Comparison of ENCODE assay signal across 8 cellular contexts in genomic region chr1:31549807-31550620, GRCh38. TPM values are rescaled to one million over a fixed set of nuclear protein-coding genes. Genes with fewer than 3 reads are reported as not detected.
A peak's percentile ranks its signal among the peaks of the same experiment; 100 is the strongest.
DNase-seq lines count a peak whose midpoint lies in the region; ATAC-seq and TF ChIP-seq lines count a peak whose summit lies in the region.

No MANE protein-coding gene starts in this region.

- H3K4me1 ChIP-seq in GM23248 (ENCODE audit: insufficient read depth) (peaks cover 13% of the 10 kb centered on the region), OCI-LY3 (ENCODE audit: low read length) (peaks cover 16% of the 10 kb centered on the region)

- H3K4me3 Mint-ChIP-seq in T-helper 17 cell, result no peak overlapping the region

- H3K9me2 ChIP-seq in GM23248 (ENCODE audit: insufficient read depth), result no peaks in the 10 kb centered on the region

- H3K9me3 ChIP-seq in GM23248 (ENCODE audit: low read depth), result no peaks in the 10 kb centered on the region
- no peaks in the 10 kb centered on the region for H3K9me3 ChIP-seq in OCI-LY3 (ENCODE audit: insufficient read depth, low read length)
- H3K9me3 ChIP-seq in T-helper 17 cell (ENCODE audit: control insufficient read depth, low read length, poor library complexity, severe bottlenecking), result no peaks in the 10 kb centered on the region

- H3K27me3 ChIP-seq in GM23248 (replicated peaks; ENCODE audit: insufficient read depth) (no peaks in the 10 kb centered on the region), OCI-LY3 (ENCODE audit: low read depth, low read length) (no peaks in the 10 kb centered on the region)

- H3F3A ChIP-seq in GM23248 (ENCODE audit: insufficient read depth), result peaks cover 22% of the 10 kb centered on the region

- H3K27me3 Mint-ChIP-seq in T-helper 17 cell, result peaks cover 19% of the 10 kb centered on the region

- H3K79me2 ChIP-seq in GM23248 (ENCODE audit: insufficient read depth), result no peaks in the 10 kb centered on the region
- H3K79me2 ChIP-seq in OCI-LY3 (ENCODE audit: low read length), result no peaks in the 10 kb centered on the region

- H4K20me1 ChIP-seq in GM23248 (ENCODE audit: insufficient read depth), result no peaks in the 10 kb centered on the region
- no peaks in the 10 kb centered on the region for H4K20me1 ChIP-seq in OCI-LY3 (ENCODE audit: insufficient read depth, low read length)

- ATAC-seq in left cardiac atrium (peak; percentile 48 to 73), T-helper 17 cell (no peak)

- no peaks in the 10 kb centered on the region for H3K36me3 Mint-ChIP-seq in T-helper 17 cell (ENCODE audit: low read depth)

- in situ Hi-C loops in GM23248 (cut with MboI), result loop anchor here (25.0 kb wide), 1 partner anchor 363 kb away; no protein-coding TSS in a partner anchor

- H3K4me1 Mint-ChIP-seq in T-helper 17 cell, result peaks cover 5% of the 10 kb centered on the region

- H3K27ac Mint-ChIP-seq in T-helper 17 cell, result no peak overlapping the region

- H3K9ac ChIP-seq in GM23248 (0 out of 2 replicates have a peak overlapping the region, but pooled peaks have one; percentile 26), OCI-LY3 (ENCODE audit: low read length) (peak overlapping the region; percentile 61)

- intact Hi-C loops in left cardiac atrium (cut with DNase I), result loop anchor here in 1 of 2 donors (5.0 to 10.0 kb wide), 4 partner anchors 95 to 368 kb away; no protein-coding TSS in a partner anchor

- TF ChIP-seq CTCF in OCI-LY3 (IDR thresholded peaks at IDR 0.05; ENCODE audit: low read depth, low read length), result no peak

- H3K4me3 ChIP-seq in GM23248, result peak overlapping the region; percentile 66
- peak overlapping the region; percentile 82 for H3K4me3 ChIP-seq in OCI-LY3 (ENCODE audit: low read length)

- H3K36me3 ChIP-seq in GM23248 (ENCODE audit: low read depth) (no peaks in the 10 kb centered on the region), OCI-LY3 (replicated peaks; ENCODE audit: low read depth, low read length) (no peaks in the 10 kb centered on the region)

- 51 to 56% methylated on average over 7 of the region's 7 CpGs for WGBS in GM23248 (ENCODE audit: low coverage in 1 of 2, low lambda C conversion rate in 2 of 2, missing lambda C conversion rate in 2 of 2), 2 experiments

- H3K4me2 ChIP-seq in GM23248 (ENCODE audit: unreplicated experiment), result peak overlapping the region; percentile 87
- H3K4me2 ChIP-seq in OCI-LY3 (ENCODE audit: low read length), result peak overlapping the region; percentile 99

- H3K27ac ChIP-seq in GM23248 (no peak overlapping the region), OCI-LY3 (ENCODE audit: low read length) (peak overlapping the region; percentile 33)

- H2AFZ ChIP-seq in GM23248 (peak overlapping the region; percentile 78), OCI-LY3 (ENCODE audit: low read depth, low read length) (peak overlapping the region; percentile 86)

- DNase-seq in Ammon's horn (ENCODE audit: low spot score), result peak; percentile 23
- peak; percentile 41 for DNase-seq in GM23248
- no peak for DNase-seq in left cardiac atrium
- no peak for DNase-seq in NCI-H1092 (lab: John Stamatoyannopoulos, UW)
- no peak for DNase-seq in activated naive CD4-positive, alpha-beta T cell treated with anti-CD3 and anti-CD28 coated beads, Interleukin-2, amount 50 U/mL, for 16 hours
- DNase-seq in SK-N-DZ (ENCODE audit: low spot score), result no peak
- DNase-seq in T-helper 17 cell, result no peak

RNA-seq across cellular contexts. Expression of gene TINAGL1, which starts 26.3 kb away (rescaled TPM):
- total RNA-seq in GM23248 (2014; rRNA removed; shearing (Covaris generic)), result 3.5 and 4.7 TPM in 2 replicates
- polyA plus RNA-seq in GM23248 (2016; fragmentation: Nextera tagmentation; extraction: Ambion mirVana), result 1.1 and 1.4 TPM in 2 replicates
- total RNA-seq in left cardiac atrium, result 100 to 1,000 TPM; 128 to 175 TPM
- polyA plus RNA-seq in SK-N-DZ (2014; cell fraction: cytosol; rRNA removed), result not detected in 2 replicates
- not detected in 2 replicates for polyA plus RNA-seq in SK-N-DZ (2014; cell fraction: nucleus; rRNA removed)
- total RNA-seq in T-helper 17 cell, result not detected

Comparison
In these comparisons a context has a peak if more than half of its experiments do, and no peak if none do; other contexts are left out.
1. DNase-seq: peak in Ammon's horn (single experiment) and GM23248 (single experiment); none in left cardiac atrium (single experiment), NCI-H1092 (single experiment), activated naive CD4-positive, alpha-beta T cell treated with anti-CD3 and anti-CD28 coated beads, Interleukin-2, amount 50 U/mL, for 16 hours (single experiment), SK-N-DZ (single experiment) and T-helper 17 cell (0 of 3).
2. RNA of gene TINAGL1, which starts 26.3 kb away (total RNA-seq): 128 to 175 TPM in left cardiac atrium; 3.5 to 4.7 TPM in GM23248 and not detected in T-helper 17 cell; every median in the first group is over 10 times any median in the second.